In genomic region chr20:52145587-52145986, GRCh38 we compare ENCODE assay signal across 32 cellular contexts.
"Had no signal": no experiment of that assay in that cellular context is flagged by ENCODE, and none has a peak within 500 bp of the region (broad histone marks: within the 10 kb centered on the region; RNA-seq: fewer than 3 reads in every experiment).

No MANE protein-coding gene starts in this region.

- H3K4me3 Mint-ChIP-seq: activated CD4-positive, alpha-beta memory T cell treated with anti-CD3 and anti-CD28 coated beads, Interleukin-2, amount 10 ng/mL, durations not matched to agents 7 days and 5 days; activated CD4-positive, alpha-beta T cell treated with anti-CD3 and anti-CD28 coated beads, Interleukin-2, amount 10 ng/mL, durations not matched to agents 7 days and 5 days; activated T-cell treated with anti-CD3 and anti-CD28 coated beads, Interleukin-2, amount 50 U/mL, for 24 hours; central memory CD8-positive, alpha-beta T cell; memory B cell; naive thymus-derived CD8-positive, alpha-beta T cell; neural crest cell; stimulated activated naive B cell treated with anti-CD40 and anti-IgM and Interleukin-4, amounts not matched to agents 10 μg/mL and 1 μg/mL and 100 μg/mL, for 72 hours had no signal

- H3K27ac ChIP-seq: breast epithelium, gastrocnemius medialis, hepatocyte, pancreas, prostate gland, sigmoid colon, stomach, thyroid gland, upper lobe of left lung, vagina had no signal

- H3K4me1 ChIP-seq: breast epithelium, gastrocnemius medialis, pancreas, prostate gland, sigmoid colon, stomach, thyroid gland, upper lobe of left lung, vagina had no signal

- ATAC-seq: gastrocnemius medialis; naive thymus-derived CD8-positive, alpha-beta T cell; pancreas; stimulated activated naive B cell treated with anti-CD40 and anti-IgM and Interleukin-4, amounts not matched to agents 10 μg/mL and 1 μg/mL and 100 μg/mL, for 72 hours had no signal

- H3K9me3 Mint-ChIP-seq: activated CD4-positive, alpha-beta memory T cell treated with anti-CD3 and anti-CD28 coated beads, Interleukin-2, amount 10 ng/mL, durations not matched to agents 7 days and 5 days; activated CD4-positive, alpha-beta T cell treated with anti-CD3 and anti-CD28 coated beads, Interleukin-2, amount 10 ng/mL, durations not matched to agents 7 days and 5 days; activated T-cell treated with anti-CD3 and anti-CD28 coated beads, Interleukin-2, amount 50 U/mL, for 24 hours; central memory CD8-positive, alpha-beta T cell; memory B cell; neural crest cell; stimulated activated naive B cell treated with anti-CD40 and anti-IgM and Interleukin-4, amounts not matched to agents 10 μg/mL and 1 μg/mL and 100 μg/mL, for 72 hours had no signal

- H3K4me2 ChIP-seq: hepatocyte, smooth muscle cell had no signal

- H3K4me1 Mint-ChIP-seq: activated CD4-positive, alpha-beta memory T cell treated with anti-CD3 and anti-CD28 coated beads, Interleukin-2, amount 10 ng/mL, durations not matched to agents 7 days and 5 days; central memory CD8-positive, alpha-beta T cell; neural crest cell had no signal

- H3K27me3 Mint-ChIP-seq: activated CD4-positive, alpha-beta memory T cell treated with anti-CD3 and anti-CD28 coated beads, Interleukin-2, amount 10 ng/mL, durations not matched to agents 7 days and 5 days; activated CD4-positive, alpha-beta T cell treated with anti-CD3 and anti-CD28 coated beads, Interleukin-2, amount 10 ng/mL, durations not matched to agents 7 days and 5 days; activated T-cell treated with anti-CD3 and anti-CD28 coated beads, Interleukin-2, amount 50 U/mL, for 24 hours; central memory CD8-positive, alpha-beta T cell; memory B cell; naive thymus-derived CD8-positive, alpha-beta T cell; stimulated activated naive B cell treated with anti-CD40 and anti-IgM and Interleukin-4, amounts not matched to agents 10 μg/mL and 1 μg/mL and 100 μg/mL, for 72 hours had no signal

- DNase-seq: activated CD4-positive, alpha-beta memory T cell treated with anti-CD3 and anti-CD28 coated beads, Interleukin-2, amount 10 ng/mL, durations not matched to agents 7 days and 5 days; activated CD4-positive, alpha-beta T cell treated with anti-CD3 and anti-CD28 coated beads, Interleukin-2, amount 10 ng/mL, durations not matched to agents 7 days and 5 days; activated CD4-positive, CD25-positive, alpha-beta regulatory T cell treated with anti-CD3 and anti-CD28 coated beads, Interleukin-2, amount 50 U/mL, for 72 hours; activated CD8-positive, alpha-beta memory T cell treated with anti-CD3 and anti-CD28 coated beads, Interleukin-2, amount 50 U/mL, for 48 hours; activated gamma-delta T cell treated with Interleukin-2 at 50 U/mL for 16 hours; activated naive CD4-positive, alpha-beta T cell treated with anti-CD3 and anti-CD28 coated beads, Interleukin-2, amount 50 U/mL, for 16 hours; activated T-cell treated with anti-CD3 and anti-CD28 coated beads, Interleukin-2, amount 50 U/mL, for 24 hours; amygdala; dermis blood vessel endothelial cell; effector CD8-positive, alpha-beta T cell; gastrocnemius medialis; midbrain; naive thymus-derived CD8-positive, alpha-beta T cell; nucleus accumbens; pancreas; retina; sigmoid colon; stimulated activated CD4-positive, alpha-beta T cell treated with anti-CD3 and anti-CD28 coated beads, Interleukin-15, amount 100 ng/mL, for 24 hours; stimulated activated CD4-positive, alpha-beta T cell treated with anti-CD3 and anti-CD28 coated beads, Interleukin-2, amount 100 ng/mL, for 24 hours; stimulated activated naive B cell treated with anti-CD40 and anti-IgM and Interleukin-4, amounts not matched to agents 10 μg/mL and 1 μg/mL and 100 μg/mL, for 72 hours; stomach; T-helper 2 cell; thyroid gland; upper lobe of left lung had no signal

- H2AFZ ChIP-seq: hepatocyte had no signal

- H3K27ac Mint-ChIP-seq: activated CD4-positive, alpha-beta memory T cell treated with anti-CD3 and anti-CD28 coated beads, Interleukin-2, amount 10 ng/mL, durations not matched to agents 7 days and 5 days; activated CD4-positive, alpha-beta T cell treated with anti-CD3 and anti-CD28 coated beads, Interleukin-2, amount 10 ng/mL, durations not matched to agents 7 days and 5 days; activated T-cell treated with anti-CD3 and anti-CD28 coated beads, Interleukin-2, amount 50 U/mL, for 24 hours; memory B cell; naive thymus-derived CD8-positive, alpha-beta T cell; stimulated activated naive B cell treated with anti-CD40 and anti-IgM and Interleukin-4, amounts not matched to agents 10 μg/mL and 1 μg/mL and 100 μg/mL, for 72 hours had no signal

- H3K27me3 ChIP-seq: breast epithelium, gastrocnemius medialis, hepatocyte, pancreas, sigmoid colon, stomach, thyroid gland, upper lobe of left lung, vagina had no signal

- H3K79me2 ChIP-seq: hepatocyte had no signal

- H3K36me3 ChIP-seq: breast epithelium, gastrocnemius medialis, pancreas, prostate gland, sigmoid colon, upper lobe of left lung, vagina had no signal

- H3K9me3 ChIP-seq: gastrocnemius medialis, pancreas, prostate gland, sigmoid colon, stomach, thyroid gland, upper lobe of left lung, vagina had no signal

- H3K4me3 ChIP-seq: breast epithelium, gastrocnemius medialis, hepatocyte, pancreas, prostate gland, sigmoid colon, smooth muscle cell, stomach, thyroid gland, upper lobe of left lung, vagina had no signal
